10 cellular contexts compared by ENCODE assay signal in the genomic region with DNA sequence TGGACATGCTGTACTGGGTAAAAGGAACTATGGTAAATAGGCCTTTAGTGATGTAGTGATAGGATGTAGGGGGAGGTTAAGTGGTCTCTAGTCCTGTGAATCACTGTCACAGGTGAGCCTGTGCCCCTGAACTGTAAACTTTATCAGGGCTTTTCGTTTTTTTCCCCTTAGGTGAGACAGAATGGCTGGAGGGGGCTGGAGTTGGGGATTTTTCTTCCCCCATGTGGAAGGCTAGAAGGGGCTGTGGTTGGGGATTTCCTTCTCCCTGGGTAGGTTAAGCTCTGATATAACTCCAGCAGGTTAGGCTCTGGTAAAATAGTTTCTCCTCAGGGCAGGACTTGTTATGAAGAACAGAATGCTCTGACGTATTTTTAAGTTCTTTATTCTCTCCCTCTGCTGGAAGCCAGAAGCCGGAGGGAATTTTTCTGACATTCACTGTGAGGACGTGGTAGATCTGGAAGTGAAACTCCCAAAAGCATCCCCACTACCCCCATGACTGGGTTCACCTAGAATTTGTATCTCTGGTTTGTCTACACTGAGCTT. TPM values are rescaled to one million over a fixed set of nuclear protein-coding genes. Genes with fewer than 3 reads are reported as not detected.
DNase-seq lines count a peak whose midpoint lies in the region; ATAC-seq, FAIRE-seq and TF ChIP-seq lines count a peak whose summit lies in the region.
"Had no signal": no experiment of that assay in that cellular context is flagged by ENCODE, and none has a peak within 500 bp of the region (broad histone marks: within the 10 kb centered on the region; RNA-seq: fewer than 3 reads in every experiment).

No MANE protein-coding gene starts in this region.

- in situ Hi-C loops in K562 (cut with MboI), result no loop called here

- H3K27ac ChIP-seq in K562 (ENCODE audit: extremely low read depth, low read depth, low read length), result no peak overlapping the region

- no peak overlapping the region for H3K4me2 ChIP-seq in K562 (ENCODE audit: insufficient read depth, low read length)

- CTCF ChIA-PET in K562 (lab: Yijun Ruan, JAX; ENCODE audit: low intra/inter-chr PET ratio), result no interaction called here

- ATAC-seq in GM18505 (IDR thresholded peaks at IDR 0.05; ENCODE audit: unreplicated experiment) (peak; percentile 58), GM21360 (IDR thresholded peaks at IDR 0.05; ENCODE audit: unreplicated experiment) (peak; percentile 70), HG03025 (IDR thresholded peaks at IDR 0.05; ENCODE audit: low FRiP score, unreplicated experiment) (peak; percentile 43), K562 (peak; percentile 45)

- H3K9ac ChIP-seq in K562 (ENCODE audit: insufficient read depth in 1 of 2, low read depth in 2 of 2, low read length in 2 of 2), result no peak overlapping the region

- no peak for TF ChIP-seq CTCF in K562 (IDR thresholded peaks at IDR 0.05 in 2 of 3, conservative IDR thresholded peaks at IDR 0.05 in 1 of 3; ENCODE audit: insufficient read depth in 2 of 3, low read depth in 1 of 3, low read length in 3 of 3)

- no peak for TF ChIP-seq RAD21 in K562 (CRISPR knock-in tag; conservative IDR thresholded peaks at IDR 0.05 in 1 of 2, IDR thresholded peaks at IDR 0.05 in 1 of 2)

- DNase-seq in K562 (ENCODE audit: extremely low read depth in 1 of 4, low spot score in 3 of 4), result no peak
- no peak for DNase-seq in kidney tubule cell (ENCODE audit: low spot score)
- DNase-seq in activated gamma-delta T cell (lab: John Stamatoyannopoulos, UW), result no peak
- no peak for DNase-seq in NCI-H2029 treated with DMSO at 0.1 percent for 48 hours (lab: John Stamatoyannopoulos, UW)
- DNase-seq in NCI-H510A treated with DMSO at 0.1 percent for 48 hours (lab: John Stamatoyannopoulos, UW), result no peak
- DNase-seq: activated naive CD4-positive, alpha-beta T cell treated with Interleukin-2 at 50 U/mL for 16 hours; NCI-H446 had no signal

- no peaks in the 10 kb centered on the region for H3K9me1 ChIP-seq in K562 (ENCODE audit: control insufficient read depth, insufficient read depth, low read length)

- no peaks in the 10 kb centered on the region for H4K20me1 ChIP-seq in K562 (replicated peaks; ENCODE audit: control insufficient read depth, insufficient read depth, low read length)

- intact Hi-C loops in K562 (cut with micrococcal nuclease), result no loop called here

- TF ChIP-seq EP300 in K562 (IDR thresholded peaks at IDR 0.05; ENCODE audit: low read length), result no peak

- peaks cover 3 to 7% of the 10 kb centered on the region in 2 experiments; a peak in 3 of 5 replicates for H3K4me1 ChIP-seq in K562 (replicated peaks in 1 of 2; ENCODE audit: control insufficient read depth in 2 of 2, insufficient read depth in 2 of 2, low read length in 2 of 2)

- peak; percentile 35 for FAIRE-seq in K562 (lab: Jason Lieb, UNC)

- H3K36me3 ChIP-seq in K562 (ENCODE audit: control insufficient read depth, insufficient read depth, low read length), result peaks cover 60% of the 10 kb centered on the region

- no peaks in the 10 kb centered on the region for H3K27me3 ChIP-seq in K562 (ENCODE audit: control insufficient read depth in 2 of 2, insufficient read depth in 2 of 2, low read length in 2 of 2)

- H3K4me3 ChIP-seq in K562, result no peak overlapping the region

- no TSS peak for BruUV-seq in K562 (replicated peaks; lab: Mats Ljungman, UMichigan)

- TF ChIP-seq POLR2A in GM18505 (IDR thresholded peaks at IDR 0.05; ENCODE audit: borderline replicate concordance, extremely low read depth, insufficient read depth, insufficient read length), result no peak
- no peak for TF ChIP-seq POLR2A in K562 (conservative IDR thresholded peaks at IDR 0.05)

- peaks cover 26% of the 10 kb centered on the region for H3K79me2 ChIP-seq in K562 (ENCODE audit: control insufficient read depth, insufficient read depth, low read length)

- POLR2A ChIA-PET in K562 (lab: Yijun Ruan, JAX), result no interaction called here

- WGBS in K562 (ENCODE audit: insufficient coverage, low coverage, missing lambda C conversion rate), result 61% methylated on average over 4 of the region's 4 CpGs

- no peaks in the 10 kb centered on the region for H3K9me3 ChIP-seq in K562 (replicated peaks; ENCODE audit: control insufficient read depth, insufficient read depth, low read depth, low read length)

- H2AFZ ChIP-seq in K562 (ENCODE audit: low read depth, low read length), result no peak overlapping the region

TF ChIP-seq in K562, 482 proteins besides CTCF, POLR2A, EP300 and RAD21:
- TF ChIP-seq NR2C2 (CRISPR knock-in tag; IDR thresholded peaks at IDR 0.05) (no peak), NR2C2 (tag; IDR thresholded peaks at IDR 0.05) (no peak), POLR2AphosphoS2 (IDR thresholded peaks at IDR 0.05; ENCODE audit: low read length) (no peak), ZBTB17 (CRISPR knock-in tag; IDR thresholded peaks at IDR 0.05) (no peak), MYNN (IDR thresholded peaks at IDR 0.05) (no peak), MYNN (CRISPR knock-in tag; IDR thresholded peaks at IDR 0.05) (no peak)
- TF ChIP-seq, protein P1, sequence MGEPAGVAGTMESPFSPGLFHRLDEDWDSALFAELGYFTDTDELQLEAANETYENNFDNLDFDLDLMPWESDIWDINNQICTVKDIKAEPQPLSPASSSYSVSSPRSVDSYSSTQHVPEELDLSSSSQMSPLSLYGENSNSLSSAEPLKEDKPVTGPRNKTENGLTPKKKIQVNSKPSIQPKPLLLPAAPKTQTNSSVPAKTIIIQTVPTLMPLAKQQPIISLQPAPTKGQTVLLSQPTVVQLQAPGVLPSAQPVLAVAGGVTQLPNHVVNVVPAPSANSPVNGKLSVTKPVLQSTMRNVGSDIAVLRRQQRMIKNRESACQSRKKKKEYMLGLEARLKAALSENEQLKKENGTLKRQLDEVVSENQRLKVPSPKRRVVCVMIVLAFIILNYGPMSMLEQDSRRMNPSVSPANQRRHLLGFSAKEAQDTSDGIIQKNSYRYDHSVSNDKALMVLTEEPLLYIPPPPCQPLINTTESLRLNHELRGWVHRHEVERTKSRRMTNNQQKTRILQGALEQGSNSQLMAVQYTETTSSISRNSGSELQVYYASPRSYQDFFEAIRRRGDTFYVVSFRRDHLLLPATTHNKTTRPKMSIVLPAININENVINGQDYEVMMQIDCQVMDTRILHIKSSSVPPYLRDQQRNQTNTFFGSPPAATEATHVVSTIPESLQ (CRISPR knock-in tag; IDR thresholded peaks at IDR 0.05), result no peak

RNA-seq across cellular contexts. Expression of a gene that starts 28.5 kb away (rescaled TPM):
- 74.2 and 145 TPM in 2 replicates for total RNA-seq in K562 (2011; cell fraction: chromatin; rRNA removed; ENCODE audit: low replicate concordance)
- total RNA-seq in K562 (2011; cell fraction: nucleolus; rRNA removed), result 25.2 and 33.8 TPM in 2 replicates
- total RNA-seq in K562 (2011; cell fraction: nucleoplasm; rRNA removed), result 50.8 and 66.7 TPM in 2 replicates
- total RNA-seq in K562 (2014; rRNA removed), result 14.4 and 14.9 TPM in 2 replicates
- total RNA-seq in K562 (2014; rRNA removed; fragmentation: Illumina TruSeq; extraction: Trizol), result 22.7 and 24.8 TPM in 2 replicates
- total RNA-seq in K562 (2015; rRNA removed; fragmentation: Illumina TruSeq; extraction: Trizol), result 18.9 and 19.1 TPM in 2 replicates
- total RNA-seq in K562 (2021), result 17.1 and 19.0 TPM in 2 replicates
- polyA plus RNA-seq in K562 (2011; rRNA removed), result 18.4 and 25.6 TPM in 2 replicates
- polyA plus RNA-seq in K562 (2011; cell fraction: cytosol; rRNA removed), result 6.2 and 11.1 TPM in 2 replicates
- polyA plus RNA-seq in K562 (2011; cell fraction: nucleus; rRNA removed), result 23.8 and 27.2 TPM in 2 replicates
- 9.0 and 11.3 TPM in 2 replicates for polyA plus RNA-seq in K562 (2012)
- 14.5 and 16.7 TPM in 2 replicates for polyA plus RNA-seq in K562 (2014; fragmentation: Illumina TruSeq; extraction: Trizol)
- 1 to 10 TPM; 3.6 to 3.7 TPM for polyA plus RNA-seq in K562 (2014; fragmentation: Nextera tagmentation; extraction: Ambion mirVana)
- polyA plus RNA-seq in K562 (2014; rRNA removed), result 11.5 and 11.8 TPM in 2 replicates
- polyA minus RNA-seq in K562 (2011; rRNA and poly(A)+ RNA removed), result 57.8 and 62.6 TPM in 2 replicates
- polyA minus RNA-seq in K562 (2011; cell fraction: cytosol; rRNA and poly(A)+ RNA removed), result 18.7 and 22.4 TPM in 2 replicates
- polyA minus RNA-seq in K562 (2011; cell fraction: nucleus; rRNA and poly(A)+ RNA removed), result 46.2 and 82.2 TPM in 2 replicates

RNA-seq across cellular contexts. Expression of a gene that starts 39.7 kb away (rescaled TPM):
- 74.6 and 149 TPM in 2 replicates for total RNA-seq in K562 (2011; cell fraction: chromatin; rRNA removed; ENCODE audit: low replicate concordance)
- 48.2 and 61.6 TPM in 2 replicates for total RNA-seq in K562 (2011; cell fraction: nucleolus; rRNA removed)
- total RNA-seq in K562 (2011; cell fraction: nucleoplasm; rRNA removed), result 74.6 and 93.9 TPM in 2 replicates
- total RNA-seq in K562 (2014; rRNA removed) (61.9 and 65.9 TPM in 2 replicates), K562 (2014; rRNA removed; fragmentation: Illumina TruSeq; extraction: Trizol) (108 and 114 TPM in 2 replicates), K562 (2015; rRNA removed; fragmentation: Illumina TruSeq; extraction: Trizol) (94.4 and 101 TPM in 2 replicates), K562 (2021) (75.1 and 80.8 TPM in 2 replicates)
- polyA plus RNA-seq in K562 (2011; rRNA removed) (86.7 and 96.4 TPM in 2 replicates), K562 (2014; fragmentation: Illumina TruSeq; extraction: Trizol) (93.5 and 108 TPM in 2 replicates), K562 (2014; fragmentation: Nextera tagmentation; extraction: Ambion mirVana) (100 to 1,000 TPM; 135 to 194 TPM), K562 (2014; rRNA removed) (92.6 and 103 TPM in 2 replicates)
- 16.7 and 52.0 TPM in 2 replicates for polyA plus RNA-seq in K562 (2011; cell fraction: cytosol; rRNA removed)
- 53.6 and 109 TPM in 2 replicates for polyA plus RNA-seq in K562 (2011; cell fraction: nucleus; rRNA removed)
- polyA plus RNA-seq in K562 (2012), result 64.8 and 261 TPM in 2 replicates
- 93.3 and 121 TPM in 2 replicates for polyA minus RNA-seq in K562 (2011; rRNA and poly(A)+ RNA removed)
- polyA minus RNA-seq in K562 (2011; cell fraction: cytosol; rRNA and poly(A)+ RNA removed), result 26.4 and 30.7 TPM in 2 replicates
- polyA minus RNA-seq in K562 (2011; cell fraction: nucleus; rRNA and poly(A)+ RNA removed), result 38.6 and 77.4 TPM in 2 replicates
